ENCODE assay signal across 27 cellular contexts in genomic region chr15:47003568-47003967, GRCh38.
"Had no signal": no experiment of that assay in that cellular context is flagged by ENCODE, and none has a peak within 500 bp of the region (broad histone marks: within the 10 kb centered on the region; RNA-seq: fewer than 3 reads in every experiment).

No MANE protein-coding gene starts in this region.

- H3K27ac Mint-ChIP-seq: immature natural killer cell; memory B cell; mesothelial cell of epicardium; naive B cell; natural killer cell; nephron progenitor cell; stimulated activated memory B cell treated with anti-CD40 and anti-IgM and Interleukin-4, amounts not matched to agents 10 μg/mL and 1 μg/mL and 100 μg/mL, for 72 hours; stimulated activated naive CD8-positive, alpha-beta T cell treated with anti-CD3 and anti-CD28 coated beads, Interleukin-15, amount 100 ng/mL, for 72 hours; type B pancreatic cell had no signal

- H3K4me1 Mint-ChIP-seq: immature natural killer cell; memory B cell; mesothelial cell of epicardium; naive B cell; natural killer cell; nephron progenitor cell; stimulated activated memory B cell treated with anti-CD40 and anti-IgM and Interleukin-4, amounts not matched to agents 10 μg/mL and 1 μg/mL and 100 μg/mL, for 72 hours; stimulated activated naive CD8-positive, alpha-beta T cell treated with anti-CD3 and anti-CD28 coated beads, Interleukin-15, amount 100 ng/mL, for 72 hours had no signal

- H3K9me3 ChIP-seq: ovary, prostate gland, vagina had no signal

- H3K27ac ChIP-seq: left ventricle myocardium inferior, ovary, prostate gland, skin epidermis, spleen, tibial nerve, vagina had no signal

- FAIRE-seq: islet of Langerhans had no signal

- ATAC-seq: natural killer cell; right cardiac atrium; sciatic nerve; stimulated activated memory B cell treated with anti-CD40 and anti-IgM and Interleukin-4, amounts not matched to agents 10 μg/mL and 1 μg/mL and 100 μg/mL, for 72 hours; stimulated activated naive CD8-positive, alpha-beta T cell treated with anti-CD3 and anti-CD28 coated beads, Interleukin-15, amount 100 ng/mL, for 72 hours had no signal

- H3K4me1 ChIP-seq: left ventricle myocardium inferior, prostate gland, spleen, tibial nerve, vagina had no signal

- H3K4me3 ChIP-seq: left ventricle myocardium inferior, ovary, prostate gland, skin epidermis, spleen, tibial nerve, vagina had no signal

- H3K27me3 Mint-ChIP-seq: memory B cell; naive B cell; stimulated activated memory B cell treated with anti-CD40 and anti-IgM and Interleukin-4, amounts not matched to agents 10 μg/mL and 1 μg/mL and 100 μg/mL, for 72 hours; stimulated activated naive CD8-positive, alpha-beta T cell treated with anti-CD3 and anti-CD28 coated beads, Interleukin-15, amount 100 ng/mL, for 72 hours; type B pancreatic cell had no signal

- H3K4me3 Mint-ChIP-seq: immature natural killer cell; memory B cell; mesothelial cell of epicardium; naive B cell; natural killer cell; nephron progenitor cell; stimulated activated memory B cell treated with anti-CD40 and anti-IgM and Interleukin-4, amounts not matched to agents 10 μg/mL and 1 μg/mL and 100 μg/mL, for 72 hours; stimulated activated naive CD8-positive, alpha-beta T cell treated with anti-CD3 and anti-CD28 coated beads, Interleukin-15, amount 100 ng/mL, for 72 hours; type B pancreatic cell had no signal

- H3K36me3 ChIP-seq: left ventricle myocardium inferior, ovary, prostate gland, spleen, tibial nerve, vagina had no signal

- DNase-seq: hypothalamus; immature natural killer cell; left ventricle myocardium inferior; naive B cell; natural killer cell; nephron progenitor cell; ovary; retina; right cardiac atrium; spleen; stimulated activated CD4-positive, alpha-beta T cell treated with anti-CD3 and anti-CD28 coated beads, Interleukin-1b, Interleukin-23, amount 100 ng/mL, for 48 hours; stimulated activated CD4-positive, alpha-beta T cell treated with anti-CD3 and anti-CD28 coated beads, Interleukin-2, amount 100 ng/mL, for 48 hours; stimulated activated CD4-positive, alpha-beta T cell treated with anti-CD3 and anti-CD28 coated beads, Interleukin-4, amount 100 ng/mL, for 4 hours; stimulated activated CD8-positive, alpha-beta memory T cell treated with anti-CD3 and anti-CD28 coated beads, Interleukin-4, amount 100 ng/mL, for 48 hours; stimulated activated naive CD4-positive, alpha-beta T cell treated with Interleukin-2 at 50 U/mL for 16 hours; stimulated activated naive CD8-positive, alpha-beta T cell treated with anti-CD3 and anti-CD28 coated beads, Interleukin-15, amount 100 ng/mL, for 72 hours; substantia nigra had no signal

- H3K27me3 ChIP-seq: ovary, spleen, tibial nerve, vagina had no signal

- H3K36me3 Mint-ChIP-seq: immature natural killer cell; memory B cell; naive B cell; stimulated activated memory B cell treated with anti-CD40 and anti-IgM and Interleukin-4, amounts not matched to agents 10 μg/mL and 1 μg/mL and 100 μg/mL, for 72 hours; type B pancreatic cell had no signal

- H3K9me3 Mint-ChIP-seq: type B pancreatic cell had no signal
